Comparison of ENCODE assay signal across 11 cellular contexts in genomic region chr17:78724999-78725398, GRCh38. TPM values are rescaled to one million over a fixed set of nuclear protein-coding genes. Genes with fewer than 3 reads are reported as not detected.
A peak's percentile ranks its signal among the peaks of the same experiment; 100 is the strongest.
DNase-seq lines count a peak whose midpoint lies in the region; ATAC-seq and TF ChIP-seq lines count a peak whose summit lies in the region.
"Had no signal": no experiment of that assay in that cellular context is flagged by ENCODE, and none has a peak within 500 bp of the region (broad histone marks: within the 10 kb centered on the region; RNA-seq: fewer than 3 reads in every experiment).

No MANE protein-coding gene starts in this region.

- peaks cover 0 to 3% of the 10 kb centered on the region in 2 donors for H3K36me3 ChIP-seq in gastroesophageal sphincter

- TF ChIP-seq POLR2A in gastroesophageal sphincter (IDR thresholded peaks at IDR 0.05) = no peak

- H3K27me3 ChIP-seq in gastroesophageal sphincter = no peaks in the 10 kb centered on the region

- peaks cover 6 to 56% (median 34%) of the 10 kb centered on the region in 3 donors for H3K4me1 ChIP-seq in gastroesophageal sphincter

- CTCF ChIA-PET in activated CD4-positive, alpha-beta T cell treated with anti-CD3 and anti-CD28 coated beads, Interleukin-2, amount 10 ng/mL, durations not matched to agents 7 days and 5 days (lab: Charles Lee) = interaction anchor here (0.7 to 2.6 kb wide), 4 partner anchors 9 to 210 kb away, joined by 4 to 14 read pairs (median 7); no protein-coding TSS in a partner anchor

- H3K9me3 ChIP-seq in T-helper 17 cell (ENCODE audit: control insufficient read depth, low read length, poor library complexity, severe bottlenecking) (no peaks in the 10 kb centered on the region), gastroesophageal sphincter (no peaks in the 10 kb centered on the region)

- WGBS in gastroesophageal sphincter (ENCODE audit: low coverage in 1 of 2), 2 donors = 70 to 81% methylated on average over 5 to 7 of the region's 7 CpGs

- H3K4me1 Mint-ChIP-seq in activated CD4-positive, alpha-beta T cell treated with anti-CD3 and anti-CD28 coated beads, Interleukin-2, amount 10 ng/mL, durations not matched to agents 7 days and 5 days = peaks cover 92% of the 10 kb centered on the region
- H3K4me1 Mint-ChIP-seq in T-helper 17 cell = peaks cover 71% of the 10 kb centered on the region
- H3K4me1 Mint-ChIP-seq in stimulated activated effector memory CD8-positive, alpha-beta T cell treated with anti-CD3 and anti-CD28 coated beads, Interleukin-12 subunit alpha, Interleukin-12 subunit beta, amount 100 ng/mL, for 72 hours = peaks cover 85% of the 10 kb centered on the region

- H3K4me3 Mint-ChIP-seq in activated CD4-positive, alpha-beta T cell treated with anti-CD3 and anti-CD28 coated beads, Interleukin-2, amount 10 ng/mL, durations not matched to agents 7 days and 5 days = peak overlapping the region; percentile 54
- H3K4me3 Mint-ChIP-seq in T-helper 17 cell = peak overlapping the region; percentile 90
- H3K4me3 Mint-ChIP-seq in stimulated activated effector memory CD8-positive, alpha-beta T cell treated with anti-CD3 and anti-CD28 coated beads, Interleukin-12 subunit alpha, Interleukin-12 subunit beta, amount 100 ng/mL, for 72 hours = peak overlapping the region; percentile 59

- H3K36me3 Mint-ChIP-seq in activated CD4-positive, alpha-beta T cell treated with anti-CD3 and anti-CD28 coated beads, Interleukin-2, amount 10 ng/mL, durations not matched to agents 7 days and 5 days (ENCODE audit: low read depth) = peaks cover 33% of the 10 kb centered on the region
- H3K36me3 Mint-ChIP-seq in T-helper 17 cell (ENCODE audit: low read depth) = peaks cover 2% of the 10 kb centered on the region
- H3K36me3 Mint-ChIP-seq in stimulated activated effector memory CD8-positive, alpha-beta T cell treated with anti-CD3 and anti-CD28 coated beads, Interleukin-12 subunit alpha, Interleukin-12 subunit beta, amount 100 ng/mL, for 72 hours = peaks cover 75% of the 10 kb centered on the region

- POLR2A ChIA-PET in activated CD4-positive, alpha-beta T cell treated with anti-CD3 and anti-CD28 coated beads, Interleukin-2, amount 10 ng/mL, durations not matched to agents 7 days and 5 days (lab: Charles Lee) = no interaction called here

- no peak for DNase-seq in activated CD4-positive, alpha-beta T cell treated with anti-CD3 and anti-CD28 coated beads, Interleukin-2, amount 10 ng/mL, durations not matched to agents 7 days and 5 days
- no peak for DNase-seq in activated CD4-positive, alpha-beta T cell treated with anti-CD3 and anti-CD28 coated beads for 1 hour
- DNase-seq in T-helper 17 cell (no peak), H4 (ENCODE audit: low spot score) (no peak), HPDE6-E6E7 (ENCODE audit: extremely low spot score) (no peak), EL (no peak)
- no peak for DNase-seq in stimulated activated effector memory CD8-positive, alpha-beta T cell treated with anti-CD3 and anti-CD28 coated beads, Interleukin-12 subunit alpha, Interleukin-12 subunit beta, amount 100 ng/mL, for 72 hours (ENCODE audit: low spot score in 2 of 2)
- DNase-seq: ACHN, activated gamma-delta T cell had no signal

- H3K4me3 ChIP-seq in gastroesophageal sphincter = no peak overlapping the region

- H3K27ac Mint-ChIP-seq in activated CD4-positive, alpha-beta T cell treated with anti-CD3 and anti-CD28 coated beads, Interleukin-2, amount 10 ng/mL, durations not matched to agents 7 days and 5 days = peak overlapping the region; percentile 85
- peak overlapping the region; percentile 95 for H3K27ac Mint-ChIP-seq in T-helper 17 cell
- H3K27ac Mint-ChIP-seq in stimulated activated effector memory CD8-positive, alpha-beta T cell treated with anti-CD3 and anti-CD28 coated beads, Interleukin-12 subunit alpha, Interleukin-12 subunit beta, amount 100 ng/mL, for 72 hours = peak overlapping the region; percentile 91

- H3K9me3 Mint-ChIP-seq in activated CD4-positive, alpha-beta T cell treated with anti-CD3 and anti-CD28 coated beads, Interleukin-2, amount 10 ng/mL, durations not matched to agents 7 days and 5 days = no peaks in the 10 kb centered on the region
- no peaks in the 10 kb centered on the region for H3K9me3 Mint-ChIP-seq in stimulated activated effector memory CD8-positive, alpha-beta T cell treated with anti-CD3 and anti-CD28 coated beads, Interleukin-12 subunit alpha, Interleukin-12 subunit beta, amount 100 ng/mL, for 72 hours

- no peaks in the 10 kb centered on the region for H3K27me3 Mint-ChIP-seq in activated CD4-positive, alpha-beta T cell treated with anti-CD3 and anti-CD28 coated beads, Interleukin-2, amount 10 ng/mL, durations not matched to agents 7 days and 5 days
- no peaks in the 10 kb centered on the region for H3K27me3 Mint-ChIP-seq in T-helper 17 cell

- peak overlapping the region in 3 of 4 donors; percentile 68 to 79 (median 71) for H3K27ac ChIP-seq in gastroesophageal sphincter

- TF ChIP-seq EP300 in gastroesophageal sphincter (IDR thresholded peaks at IDR 0.05) = no peak

- ATAC-seq in T-helper 17 cell (no peak), gastroesophageal sphincter (no peak)
- ATAC-seq in stimulated activated effector memory CD8-positive, alpha-beta T cell treated with anti-CD3 and anti-CD28 coated beads, Interleukin-12 subunit alpha, Interleukin-12 subunit beta, amount 100 ng/mL, for 72 hours = no peak
- ATAC-seq: Panc1 had no signal

- no peak for TF ChIP-seq CTCF in gastroesophageal sphincter (IDR thresholded peaks at IDR 0.05)

RNA-seq across cellular contexts. Expression of gene CYTH1, which starts 57.1 kb away (rescaled TPM):
- 100 to 1,000 TPM; 244 to 251 TPM for total RNA-seq in activated CD4-positive, alpha-beta T cell treated with anti-CD3 and anti-CD28 coated beads, Interleukin-2, amount 10 ng/mL, durations not matched to agents 7 days and 5 days
- total RNA-seq in T-helper 17 cell (100 to 1,000 TPM; 462 to 497 TPM), gastroesophageal sphincter (10 to 100 TPM; 26.9 to 38.0 (median 31.0) TPM)
- 8.0 and 9.7 TPM in 2 replicates for total RNA-seq in H4 (2014; rRNA removed; shearing (Covaris generic))

Comparison
In these comparisons a context has a peak if more than half of its experiments do, and no peak if none do; other contexts are left out.
1. RNA of gene CYTH1, which starts 57.1 kb away (total RNA-seq): 462 to 497 TPM in T-helper 17 cell and 244 to 251 TPM in activated CD4-positive, alpha-beta T cell treated with anti-CD3 and anti-CD28 coated beads, Interleukin-2, amount 10 ng/mL, durations not matched to agents 7 days and 5 days; 26.9 to 38.0 TPM in gastroesophageal sphincter and 8.0 to 9.7 TPM in H4; every median in the first group is over 4 times any median in the second.
2. Peak in every context shown above with its lines, with median percentiles within 50 percentile points of each other: H3K27ac Mint-ChIP-seq and H3K4me3 Mint-ChIP-seq.